In genomic region chr15:90552162-90552928, GRCh38 we compare ENCODE assay signal across 8 cellular contexts. TPM values are rescaled to one million over a fixed set of nuclear protein-coding genes. Genes with fewer than 3 reads are reported as not detected.
DNase-seq lines count a peak whose midpoint lies in the region; ATAC-seq and TF ChIP-seq lines count a peak whose summit lies in the region.
"Had no signal": no experiment of that assay in that cellular context is flagged by ENCODE, and none has a peak within 500 bp of the region (broad histone marks: within the 10 kb centered on the region; RNA-seq: fewer than 3 reads in every experiment).

No MANE protein-coding gene starts in this region.

- H3K9ac ChIP-seq in mesenchymal stem cell (ENCODE audit: low read length) = peak overlapping the region; percentile 67

- H3K4me1 ChIP-seq in mesenchymal stem cell (ENCODE audit: control insufficient read depth, insufficient read depth, low read depth, low read length) (peaks cover 2% of the 10 kb centered on the region), testis (peaks cover 36% of the 10 kb centered on the region)

- no peak for TF ChIP-seq CTCF in testis (IDR thresholded peaks at IDR 0.05)

- H3K14ac ChIP-seq in mesenchymal stem cell (ENCODE audit: low read length in 2 of 2) = no peak overlapping the region

- H2BK15ac ChIP-seq in mesenchymal stem cell (ENCODE audit: low read depth, poor library complexity, severe bottlenecking) = no peak overlapping the region

- H4K91ac ChIP-seq in mesenchymal stem cell (ENCODE audit: low read length) = no peak overlapping the region

- WGBS in mesenchymal stem cell = 53% methylated on average over 8 of the region's 8 CpGs
- WGBS in testis, 2 donors = 41 to 48% methylated on average over 8 of the region's 8 CpGs

- no peak overlapping the region for H2BK120ac ChIP-seq in mesenchymal stem cell (ENCODE audit: low read depth, low read length)

- H2BK12ac ChIP-seq in mesenchymal stem cell (ENCODE audit: low read length in 2 of 2) = no peak overlapping the region

- no peak for TF ChIP-seq POLR2A in testis (IDR thresholded peaks at IDR 0.05)

- H4K8ac ChIP-seq in mesenchymal stem cell (ENCODE audit: low read length) = no peak overlapping the region

- no peak overlapping the region for H2BK5ac ChIP-seq in mesenchymal stem cell (ENCODE audit: low read depth, low read length, poor library complexity, severe bottlenecking)

- no peak overlapping the region for H3K23ac ChIP-seq in mesenchymal stem cell (ENCODE audit: low read length in 2 of 2)

- peak overlapping the region in 1 of 2 experiments; percentile 17 for H3K4me3 ChIP-seq in mesenchymal stem cell (ENCODE audit: insufficient read depth in 1 of 2, low read depth in 1 of 2, low read length in 2 of 2)
- no peak overlapping the region for H3K4me3 ChIP-seq in testis

- no peak overlapping the region for H3K4ac ChIP-seq in mesenchymal stem cell (ENCODE audit: low read depth in 1 of 2, low read length in 2 of 2)

- no peak overlapping the region for H3K4me2 ChIP-seq in mesenchymal stem cell (ENCODE audit: low read length, poor library complexity, severe bottlenecking)

- peaks cover 0 to 11% of the 10 kb centered on the region in 2 experiments for H3K36me3 ChIP-seq in mesenchymal stem cell (ENCODE audit: control insufficient read depth in 1 of 2, insufficient read depth in 2 of 2, low read depth in 1 of 2, low read length in 2 of 2)
- no peaks in the 10 kb centered on the region for H3K36me3 ChIP-seq in testis (ENCODE audit: low read depth, missing control alignments)

- peaks cover 19% of the 10 kb centered on the region for H3K79me1 ChIP-seq in mesenchymal stem cell (replicated peaks; ENCODE audit: low read length, poor library complexity, severe bottlenecking)

- DNase-seq in HS-5 (ENCODE audit: low read depth) (peak; percentile 60), caudate nucleus (lab: John Stamatoyannopoulos, UW) (no peak), mesenchymal stem cell (peak; percentile 92), testis (no peak), NCI-H1092 treated with DMSO at 0.1 percent for 48 hours (lab: John Stamatoyannopoulos, UW) (no peak), middle frontal gyrus (ENCODE audit: extremely low spot score, low spot score) (no peak)
- DNase-seq: small intestine had no signal

- peak overlapping the region; percentile 38 for H2AK5ac ChIP-seq in mesenchymal stem cell (ENCODE audit: low read length, severe bottlenecking)

- H3K27ac ChIP-seq in caudate nucleus (ENCODE audit: low read depth, low read length) (peak overlapping the region; percentile 90), mesenchymal stem cell (ENCODE audit: low read length, poor library complexity, severe bottlenecking) (peak overlapping the region; percentile 62), testis (peak overlapping the region; percentile 64 to 82)

- intact Hi-C loops in testis (cut with DNase I; ENCODE audit: low total_unique reads) = no loop called here

- H3K18ac ChIP-seq in mesenchymal stem cell (ENCODE audit: low read depth in 1 of 2, low read length in 2 of 2) = peak overlapping the region in 1 of 2 experiments; percentile 48

- ATAC-seq in GM18870 (IDR thresholded peaks at IDR 0.05; ENCODE audit: unreplicated experiment) = no peak

- H2AFZ ChIP-seq in mesenchymal stem cell (ENCODE audit: low read depth, low read length) = no peak overlapping the region

- no peaks in the 10 kb centered on the region for H3K27me3 ChIP-seq in mesenchymal stem cell (ENCODE audit: control insufficient read depth in 1 of 2, insufficient read depth in 1 of 2, low read length in 2 of 2)
- no peaks in the 10 kb centered on the region for H3K27me3 ChIP-seq in testis

- H3K9me3 ChIP-seq in mesenchymal stem cell (ENCODE audit: control insufficient read depth, low read length) (no peaks in the 10 kb centered on the region), testis (no peaks in the 10 kb centered on the region)

RNA-seq across cellular contexts. Expression of gene CRTC3, which starts 22.6 kb away (rescaled TPM):
- polyA plus RNA-seq in mesenchymal stem cell (2013, experiment 1 of 2) = 15.5 TPM
- polyA plus RNA-seq in mesenchymal stem cell (2013, experiment 2 of 2) = 15.0 TPM
- 100 to 1,000 TPM; 105 to 125 TPM for total RNA-seq in testis
- polyA plus RNA-seq in testis (ENCODE audit: insufficient read depth, low read depth, low replicate concordance) = 47.1 TPM

Comparison
In these comparisons a context has a peak if more than half of its experiments do, and no peak if none do; other contexts are left out.
1. DNase-seq: peak in HS-5 (single experiment) and mesenchymal stem cell (single experiment); none in caudate nucleus (0 of 61), testis (single experiment), NCI-H1092 treated with DMSO at 0.1 percent for 48 hours (single experiment) and middle frontal gyrus (single experiment).
2. Peak in every context shown above with its lines, with median percentiles within 50 percentile points of each other: H3K27ac ChIP-seq.